ENCODE assay signal across 1 cellular context in genomic region chr15:67076147-67076843, GRCh38.
TF ChIP-seq lines count a peak whose summit lies in the region.

No MANE protein-coding gene starts in this region.

TF ChIP-seq in GM23338, 12 proteins besides CTCF, POLR2A, EP300 and RAD21 (continued from another document):
- TF ChIP-seq, protein P1, sequence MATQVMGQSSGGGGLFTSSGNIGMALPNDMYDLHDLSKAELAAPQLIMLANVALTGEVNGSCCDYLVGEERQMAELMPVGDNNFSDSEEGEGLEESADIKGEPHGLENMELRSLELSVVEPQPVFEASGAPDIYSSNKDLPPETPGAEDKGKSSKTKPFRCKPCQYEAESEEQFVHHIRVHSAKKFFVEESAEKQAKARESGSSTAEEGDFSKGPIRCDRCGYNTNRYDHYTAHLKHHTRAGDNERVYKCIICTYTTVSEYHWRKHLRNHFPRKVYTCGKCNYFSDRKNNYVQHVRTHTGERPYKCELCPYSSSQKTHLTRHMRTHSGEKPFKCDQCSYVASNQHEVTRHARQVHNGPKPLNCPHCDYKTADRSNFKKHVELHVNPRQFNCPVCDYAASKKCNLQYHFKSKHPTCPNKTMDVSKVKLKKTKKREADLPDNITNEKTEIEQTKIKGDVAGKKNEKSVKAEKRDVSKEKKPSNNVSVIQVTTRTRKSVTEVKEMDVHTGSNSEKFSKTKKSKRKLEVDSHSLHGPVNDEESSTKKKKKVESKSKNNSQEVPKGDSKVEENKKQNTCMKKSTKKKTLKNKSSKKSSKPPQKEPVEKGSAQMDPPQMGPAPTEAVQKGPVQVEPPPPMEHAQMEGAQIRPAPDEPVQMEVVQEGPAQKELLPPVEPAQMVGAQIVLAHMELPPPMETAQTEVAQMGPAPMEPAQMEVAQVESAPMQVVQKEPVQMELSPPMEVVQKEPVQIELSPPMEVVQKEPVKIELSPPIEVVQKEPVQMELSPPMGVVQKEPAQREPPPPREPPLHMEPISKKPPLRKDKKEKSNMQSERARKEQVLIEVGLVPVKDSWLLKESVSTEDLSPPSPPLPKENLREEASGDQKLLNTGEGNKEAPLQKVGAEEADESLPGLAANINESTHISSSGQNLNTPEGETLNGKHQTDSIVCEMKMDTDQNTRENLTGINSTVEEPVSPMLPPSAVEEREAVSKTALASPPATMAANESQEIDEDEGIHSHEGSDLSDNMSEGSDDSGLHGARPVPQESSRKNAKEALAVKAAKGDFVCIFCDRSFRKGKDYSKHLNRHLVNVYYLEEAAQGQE (IDR thresholded peaks at IDR 0.05; ENCODE audit: unreplicated experiment), result no peak
